Comparison of ENCODE assay signal across 16 cellular contexts in the genomic region with DNA sequence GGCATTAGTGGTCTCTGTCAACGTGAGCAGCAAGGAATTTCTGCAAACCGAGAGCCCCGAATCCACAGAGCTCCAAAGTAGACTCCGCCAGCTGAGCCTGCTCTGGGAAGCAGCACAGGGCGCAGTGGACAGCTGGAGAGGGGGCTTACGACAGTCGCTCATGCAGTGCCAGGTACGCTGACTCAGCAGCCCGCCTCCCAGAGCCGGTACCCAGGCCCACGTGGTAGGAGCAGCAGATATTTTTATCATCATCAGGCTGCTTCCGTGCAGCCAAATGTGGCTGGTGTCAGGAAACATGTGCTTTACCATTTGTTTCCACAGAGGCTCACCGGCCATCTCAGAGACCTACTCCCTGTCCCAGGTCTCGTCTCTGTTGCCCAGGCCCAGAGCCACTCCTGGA.
DNase-seq lines count a peak whose midpoint lies in the region; ATAC-seq lines count a peak whose summit lies in the region.
"Had no signal": no experiment of that assay in that cellular context is flagged by ENCODE, and none has a peak within 500 bp of the region (broad histone marks: within the 10 kb centered on the region; RNA-seq: fewer than 3 reads in every experiment).

No MANE protein-coding gene starts in this region.

- ATAC-seq in stimulated activated naive B cell treated with anti-CD40 and anti-IgM and Interleukin-4, amounts not matched to agents 10 μg/mL and 1 μg/mL and 100 μg/mL, for 72 hours (replicated peaks), result peak; percentile 22 to 25
- no peak for ATAC-seq in GM18861 (IDR thresholded peaks at IDR 0.05; ENCODE audit: unreplicated experiment)

- no peaks in the 10 kb centered on the region for H3K27me3 ChIP-seq in Karpas-422 (ENCODE audit: low read length)
- H3K27me3 ChIP-seq: vagina had no signal

- DNase-seq in Karpas-422 (peak; percentile 70), caudate nucleus (lab: John Stamatoyannopoulos, UW) (peak in 40 of 61 donors; percentile 3 to 74 (median 31)), left kidney (ENCODE audit: low read depth, low spot score) (peak; percentile 31), germinal center (ENCODE audit: low spot score) (no peak), foreskin melanocyte (no peak), activated gamma-delta T cell (lab: John Stamatoyannopoulos, UW) (no peak)
- DNase-seq in stimulated activated naive B cell treated with anti-CD40 and anti-IgM and Interleukin-4, amounts not matched to agents 10 μg/mL and 1 μg/mL and 100 μg/mL, for 72 hours, result no peak
- DNase-seq: activated CD4-positive, alpha-beta T cell treated with anti-CD3 and anti-CD28 coated beads for 4 hours; activated T-cell treated with anti-CD3 and anti-CD28 coated beads, Interleukin-2, amount 50 U/mL, for 1 hour; amniotic stem cell; NCI-H1105; NCI-H446 treated with DMSO at 0.1 percent for 48 hours; stimulated activated CD4-positive, alpha-beta T cell treated with anti-CD3 and anti-CD28 coated beads, Interleukin-4, amount 100 ng/mL, for 24 hours had no signal

- H3K4me1 ChIP-seq in Karpas-422 (ENCODE audit: low read length), result peaks cover 100% of the 10 kb centered on the region
- H3K4me1 ChIP-seq: vagina had no signal

- H3K36me3 Mint-ChIP-seq in stimulated activated naive B cell treated with anti-CD40 and anti-IgM and Interleukin-4, amounts not matched to agents 10 μg/mL and 1 μg/mL and 100 μg/mL, for 72 hours, result peaks cover 43 to 64% of the 10 kb centered on the region in 2 donors
- H3K36me3 Mint-ChIP-seq: CD14-positive monocyte had no signal

- no peaks in the 10 kb centered on the region for H3K9me3 ChIP-seq in Karpas-422 (ENCODE audit: low read length)
- H3K9me3 ChIP-seq: vagina had no signal

- H3K27ac ChIP-seq in Karpas-422 (ENCODE audit: low read length), result peak overlapping the region; percentile 97
- peak overlapping the region; percentile 44 for H3K27ac ChIP-seq in caudate nucleus (ENCODE audit: low read depth, low read length)
- H3K27ac ChIP-seq: vagina had no signal

- no peaks in the 10 kb centered on the region for H3K9me2 ChIP-seq in Karpas-422 (replicated peaks; ENCODE audit: insufficient read depth, low read length)

- H3K4me1 Mint-ChIP-seq in stimulated activated naive B cell treated with anti-CD40 and anti-IgM and Interleukin-4, amounts not matched to agents 10 μg/mL and 1 μg/mL and 100 μg/mL, for 72 hours, result peaks cover 44 to 69% of the 10 kb centered on the region in 2 donors

- peak overlapping the region; percentile 67 for H3K9ac ChIP-seq in Karpas-422 (ENCODE audit: low read length)

- peak overlapping the region; percentile 29 to 47 for H3K4me3 Mint-ChIP-seq in stimulated activated naive B cell treated with anti-CD40 and anti-IgM and Interleukin-4, amounts not matched to agents 10 μg/mL and 1 μg/mL and 100 μg/mL, for 72 hours
- H3K4me3 Mint-ChIP-seq: CD14-positive monocyte had no signal

- H4K20me1 ChIP-seq in Karpas-422 (ENCODE audit: insufficient read depth, low read depth, low read length), result 0 out of 2 replicates have a peak, but pooled peaks cover 3% of the 10 kb centered on the region

- H3K36me3 ChIP-seq in Karpas-422 (ENCODE audit: insufficient read depth, low read length), result peaks cover 58% of the 10 kb centered on the region

- H3K27me3 Mint-ChIP-seq in stimulated activated naive B cell treated with anti-CD40 and anti-IgM and Interleukin-4, amounts not matched to agents 10 μg/mL and 1 μg/mL and 100 μg/mL, for 72 hours, result no peaks in the 10 kb centered on the region

- H3K9me3 Mint-ChIP-seq in stimulated activated naive B cell treated with anti-CD40 and anti-IgM and Interleukin-4, amounts not matched to agents 10 μg/mL and 1 μg/mL and 100 μg/mL, for 72 hours, result peaks cover 0 to 6% of the 10 kb centered on the region in 2 donors
- H3K9me3 Mint-ChIP-seq: CD14-positive monocyte had no signal

- H3K4me3 ChIP-seq in Karpas-422 (ENCODE audit: low read length), result peak overlapping the region; percentile 14; the same call in 1 of the 2 replicates
- H3K4me3 ChIP-seq: vagina had no signal

- H2AFZ ChIP-seq in Karpas-422 (ENCODE audit: low read length), result no peak overlapping the region

- peaks cover 87% of the 10 kb centered on the region for H3K79me2 ChIP-seq in Karpas-422 (ENCODE audit: low read length)

- peak overlapping the region; percentile 73 for H3K27ac Mint-ChIP-seq in stimulated activated naive B cell treated with anti-CD40 and anti-IgM and Interleukin-4, amounts not matched to agents 10 μg/mL and 1 μg/mL and 100 μg/mL, for 72 hours
- H3K27ac Mint-ChIP-seq: CD14-positive monocyte had no signal

- H3K4me2 ChIP-seq in Karpas-422 (ENCODE audit: low read depth, low read length, poor library complexity, severe bottlenecking), result peak overlapping the region; percentile 73

Comparison
In these comparisons a context has a peak if more than half of its experiments do, and no peak if none do; other contexts are left out.
1. DNase-seq: peak in Karpas-422 (single experiment), caudate nucleus (40 of 61) and left kidney (single experiment); none in stimulated activated naive B cell treated with anti-CD40 and anti-IgM and Interleukin-4, amounts not matched to agents 10 μg/mL and 1 μg/mL and 100 μg/mL, for 72 hours (single experiment), germinal center (single experiment), foreskin melanocyte (single experiment) and activated gamma-delta T cell (single experiment).